Comparison of ENCODE assay signal across 12 cellular contexts in genomic region chr3:5191555-5192304, GRCh38. TPM values are rescaled to one million over a fixed set of nuclear protein-coding genes. Genes with fewer than 3 reads are reported as not detected.
DNase-seq lines count a peak whose midpoint lies in the region; FAIRE-seq and TF ChIP-seq lines count a peak whose summit lies in the region.
"Had no signal": no experiment of that assay in that cellular context is flagged by ENCODE, and none has a peak within 500 bp of the region (broad histone marks: within the 10 kb centered on the region; RNA-seq: fewer than 3 reads in every experiment).

No MANE protein-coding gene starts in this region.

- no peaks in the 10 kb centered on the region for H3K27me3 ChIP-seq in OCI-LY1 (ENCODE audit: insufficient read depth, low read length)
- no peaks in the 10 kb centered on the region for H3K27me3 ChIP-seq in adrenal gland
- no peaks in the 10 kb centered on the region for H3K27me3 ChIP-seq in esophagus muscularis mucosa
- H3K27me3 ChIP-seq: hepatocyte had no signal

- peaks cover 76% of the 10 kb centered on the region for H3K79me2 ChIP-seq in OCI-LY1 (ENCODE audit: insufficient read depth, low read length)

- TF ChIP-seq POLR2A in adrenal gland (IDR thresholded peaks at IDR 0.05) (no peak), esophagus muscularis mucosa (IDR thresholded peaks at IDR 0.05; ENCODE audit: low read depth) (no peak)

- TF ChIP-seq CTCF in OCI-LY1 (IDR thresholded peaks at IDR 0.05; ENCODE audit: low read length) (no peak), adrenal gland (IDR thresholded peaks at IDR 0.05) (no peak), esophagus muscularis mucosa (IDR thresholded peaks at IDR 0.05) (no peak)

- no peaks in the 10 kb centered on the region for H4K20me1 ChIP-seq in OCI-LY1 (ENCODE audit: insufficient read depth, low read length)

- peak; percentile 73 for FAIRE-seq in GM18507 (lab: Jason Lieb, UNC)

- H3K9me3 ChIP-seq in OCI-LY1 (ENCODE audit: low read length) (no peaks in the 10 kb centered on the region), adrenal gland (replicated peaks in 1 of 3) (no peaks in the 10 kb centered on the region), esophagus muscularis mucosa (no peaks in the 10 kb centered on the region)

- H3K4me2 ChIP-seq in OCI-LY1 (ENCODE audit: low read length) = peak overlapping the region; percentile 76

- DNase-seq in CD1c-positive myeloid dendritic cell (ENCODE audit: extremely low spot score) = peak; percentile 52
- no peak for DNase-seq in GM18507 (ENCODE audit: extremely low spot score, insufficient read length, low read depth)
- DNase-seq in epithelial cell of prostate (ENCODE audit: low read depth, low spot score) = no peak
- no peak for DNase-seq in adrenal gland
- no peak for DNase-seq in NCI-H510A treated with DMSO at 0.1 percent for 48 hours (lab: John Stamatoyannopoulos, UW)
- no peak for DNase-seq in esophagus muscularis mucosa (ENCODE audit: extremely low spot score)
- DNase-seq in NCI-H2107 (lab: John Stamatoyannopoulos, UW) = no peak
- DNase-seq: activated CD8-positive, alpha-beta memory T cell treated with anti-CD3 and anti-CD28 coated beads for 24 hours; NCI-H1105; stimulated activated CD4-positive, alpha-beta T cell treated with anti-CD3 and anti-CD28 coated beads, Interleukin-4, amount 100 ng/mL, for 1 hour had no signal

- H3K9ac ChIP-seq in OCI-LY1 (ENCODE audit: low read length) = peak overlapping the region; percentile 53

- intact Hi-C loops in adrenal gland (cut with DNase I) = no loop called here
- intact Hi-C loops in esophagus muscularis mucosa (cut with DNase I) = no loop called here

- TF ChIP-seq EP300 in esophagus muscularis mucosa (IDR thresholded peaks at IDR 0.05) = no peak

- peak overlapping the region; percentile 94 for H3K27ac ChIP-seq in OCI-LY1 (ENCODE audit: low read depth, low read length, poor library complexity, severe bottlenecking)
- H3K27ac ChIP-seq in epithelial cell of prostate = peak overlapping the region; percentile 99
- no peak overlapping the region for H3K27ac ChIP-seq in adrenal gland
- H3K27ac ChIP-seq in esophagus muscularis mucosa (replicated peaks in 1 of 4) = no peak overlapping the region
- H3K27ac ChIP-seq: hepatocyte had no signal

- 85 to 91% (median 88%) methylated on average over 5 of the region's 5 CpGs for WGBS in adrenal gland, 4 donors
- 87% methylated on average over 5 of the region's 5 CpGs for WGBS in esophagus muscularis mucosa

- no peak overlapping the region for H2AFZ ChIP-seq in OCI-LY1 (ENCODE audit: low read length)
- H2AFZ ChIP-seq: hepatocyte had no signal

- no peaks in the 10 kb centered on the region for H3K9me2 ChIP-seq in OCI-LY1 (ENCODE audit: low read depth, low read length)

- peaks cover 11% of the 10 kb centered on the region for H3F3A ChIP-seq in OCI-LY1 (ENCODE audit: insufficient read depth, low read length)

- H3K4me1 ChIP-seq in OCI-LY1 (ENCODE audit: insufficient read depth, low read length, severe bottlenecking) (peaks cover 68% of the 10 kb centered on the region), adrenal gland (replicated peaks in 1 of 2) (peaks cover 16 to 67% of the 10 kb centered on the region in 2 donors), esophagus muscularis mucosa (peaks cover 45 to 60% (median 51%) of the 10 kb centered on the region in 4 donors)

- H3K4me3 ChIP-seq in OCI-LY1 (ENCODE audit: low read depth, low read length, poor library complexity, severe bottlenecking) = peak overlapping the region; percentile 99
- H3K4me3 ChIP-seq in adrenal gland = no peak overlapping the region
- H3K4me3 ChIP-seq in esophagus muscularis mucosa = no peak overlapping the region
- H3K4me3 ChIP-seq: hepatocyte had no signal

- H3K36me3 ChIP-seq in OCI-LY1 (ENCODE audit: insufficient read depth, low read length) (peaks cover 28% of the 10 kb centered on the region; the same call in 1 of the 2 replicates), adrenal gland (replicated peaks in 1 of 2) (no peaks in the 10 kb centered on the region), esophagus muscularis mucosa (peaks cover 0 to 9% (median 4%) of the 10 kb centered on the region in 4 donors)

RNA-seq across cellular contexts. Expression of gene EDEM1, which starts 4.2 kb away (rescaled TPM):
- 10 to 100 TPM; 23.0 to 63.6 (median 37.4) TPM for total RNA-seq in adrenal gland
- 10 to 100 TPM in 1 of 3 donors, 1 to 10 TPM in 2; 3.1 to 24.9 (median 3.6) TPM for polyA plus RNA-seq in adrenal gland
- total RNA-seq in esophagus muscularis mucosa = 10 to 100 TPM; 16.6 to 23.3 (median 19.3) TPM

Comparison
In these comparisons a context has a peak if more than half of its experiments do, and no peak if none do; other contexts are left out.
1. H3K27ac ChIP-seq: peak in OCI-LY1 (single experiment) and epithelial cell of prostate (single experiment); none in adrenal gland (0 of 5) and esophagus muscularis mucosa (0 of 4).